In genomic region chr12:54251667-54252284, GRCh38 we compare ENCODE assay signal across 8 cellular contexts. TPM values are rescaled to one million over a fixed set of nuclear protein-coding genes. Genes with fewer than 3 reads are reported as not detected.
DNase-seq lines count a peak whose midpoint lies in the region; ATAC-seq, FAIRE-seq and TF ChIP-seq lines count a peak whose summit lies in the region.

No MANE protein-coding gene starts in this region.

- no peak for FAIRE-seq in pancreas (lab: Jason Lieb, UNC)

- DNase-seq in NCI-H1436 (lab: John Stamatoyannopoulos, UW) (peak; percentile 42), NCI-H1436 treated with DMSO at 0.1 percent for 48 hours (lab: John Stamatoyannopoulos, UW) (no peak), HT1080 (ENCODE audit: low read depth) (peak; percentile 42), SK-MEL-5 (ENCODE audit: low read depth, low spot score) (peak; percentile 70), esophagus muscularis mucosa (ENCODE audit: extremely low spot score) (no peak), pancreas (no peak), T-helper 9 cell (no peak), occipital lobe (lab: John Stamatoyannopoulos, UW) (no peak)

- H3K36me3 ChIP-seq in esophagus muscularis mucosa (peaks cover 7 to 67% (median 39%) of the 10 kb centered on the region in 4 donors), pancreas (peaks cover 0 to 7% (median 0%) of the 10 kb centered on the region in 3 donors)

- H3K9me3 ChIP-seq in esophagus muscularis mucosa, result no peaks in the 10 kb centered on the region
- H3K9me3 ChIP-seq in pancreas, result no peaks in the 10 kb centered on the region

- TF ChIP-seq CTCF in esophagus muscularis mucosa (IDR thresholded peaks at IDR 0.05), result peak; percentile 65 to 71 (median 66)
- TF ChIP-seq CTCF in pancreas (IDR thresholded peaks at IDR 0.05), result peak in 3 of 4 donors; percentile 26 to 42 (median 37)

- ATAC-seq in pancreas, result peak in 3 of 4 donors; percentile 71 to 85 (median 84)

- intact Hi-C loops in esophagus muscularis mucosa (cut with DNase I) (loop anchor here (5.0 kb wide), 2 partner anchors 71 to 111 kb away; partner anchors contain the start of gene GPR84), pancreas (cut with DNase I) (loop anchor here in 1 of 3 donors (10.0 kb wide), 1 partner anchor 113 kb away; the partner anchor contains the start of gene GPR84)

- H3K27ac ChIP-seq in esophagus muscularis mucosa (replicated peaks in 1 of 4) (no peak overlapping the region), pancreas (no peak overlapping the region)

- 98% methylated on average over 1 of the region's 1 CpG for WGBS in esophagus muscularis mucosa
- WGBS in pancreas, 2 donors, result 100% methylated on average over 1 of the region's 1 CpG

- H3K4me1 ChIP-seq in esophagus muscularis mucosa (peaks cover 12 to 28% (median 22%) of the 10 kb centered on the region in 4 donors), pancreas (no peaks in the 10 kb centered on the region)

- H3K4me3 ChIP-seq in esophagus muscularis mucosa (no peak overlapping the region), pancreas (no peak overlapping the region)

- in situ Hi-C loops in SK-MEL-5 (cut with HindIII; ENCODE audit: low pct_unique_long_range_greater_than_20kb, low sequenced_read_pairs), result no loop called here

- H3K27me3 ChIP-seq in esophagus muscularis mucosa (no peaks in the 10 kb centered on the region), pancreas (no peaks in the 10 kb centered on the region)

- TF ChIP-seq EP300 in esophagus muscularis mucosa (IDR thresholded peaks at IDR 0.05), result no peak

- TF ChIP-seq POLR2A in esophagus muscularis mucosa (IDR thresholded peaks at IDR 0.05; ENCODE audit: low read depth), result no peak

RNA-seq across cellular contexts. Expression of gene CBX5, which starts 28.1 kb away (rescaled TPM):
- 55.9 and 67.6 TPM in 2 replicates for total RNA-seq in HT1080 (2014; rRNA removed; shearing (Covaris generic))
- polyA plus RNA-seq in HT1080 (2015; cell fraction: cytosol; rRNA removed), result 30.8 and 34.9 TPM in 2 replicates
- 43.5 and 49.9 TPM in 2 replicates for polyA plus RNA-seq in HT1080 (2015; cell fraction: nucleus; rRNA removed)
- total RNA-seq in SK-MEL-5 (2014; rRNA removed; shearing (Covaris generic)), result 47.2 and 49.1 TPM in 2 replicates
- polyA plus RNA-seq in SK-MEL-5 (2015; cell fraction: cytosol; rRNA removed), result 24.3 and 26.5 TPM in 2 replicates
- polyA plus RNA-seq in SK-MEL-5 (2015; cell fraction: nucleus; rRNA removed), result 15.9 and 21.6 TPM in 2 replicates
- total RNA-seq in esophagus muscularis mucosa (10 to 100 TPM; 29.0 to 45.3 (median 37.3) TPM), pancreas (10 to 100 TPM; 22.7 to 41.4 (median 31.8) TPM), occipital lobe (104 TPM)
- polyA plus RNA-seq in pancreas, result 10 to 100 TPM in 1 of 2 donors, 1 to 10 TPM in 1; 5.9 to 10.0 TPM

RNA-seq across cellular contexts. Expression of gene HNRNPA1, which starts 28.8 kb away (rescaled TPM):
- 500 and 660 TPM in 2 replicates for total RNA-seq in HT1080 (2014; rRNA removed; shearing (Covaris generic))
- 1,998 and 2,963 TPM in 2 replicates for polyA plus RNA-seq in HT1080 (2015; cell fraction: cytosol; rRNA removed)
- polyA plus RNA-seq in HT1080 (2015; cell fraction: nucleus; rRNA removed), result 1,635 and 2,052 TPM in 2 replicates
- total RNA-seq in SK-MEL-5 (2014; rRNA removed; shearing (Covaris generic)), result 223 and 288 TPM in 2 replicates
- polyA plus RNA-seq in SK-MEL-5 (2015; cell fraction: cytosol; rRNA removed), result 684 and 714 TPM in 2 replicates
- 1,795 and 1,835 TPM in 2 replicates for polyA plus RNA-seq in SK-MEL-5 (2015; cell fraction: nucleus; rRNA removed)
- total RNA-seq in esophagus muscularis mucosa (100 to 1,000 TPM; 216 to 368 (median 270) TPM), pancreas (100 to 1,000 TPM; 266 to 784 (median 527) TPM), occipital lobe (524 TPM)
- polyA plus RNA-seq in pancreas, result 100 to 1,000 TPM; 477 to 641 TPM

RNA-seq across cellular contexts. Expression of gene NFE2, which starts 49.0 kb away (rescaled TPM):
- total RNA-seq in HT1080 (2014; rRNA removed; shearing (Covaris generic)), result 0.06 TPM in 1 of 2 replicates, not detected in the other
- 0.12 TPM in 1 of 2 replicates, not detected in the other for polyA plus RNA-seq in HT1080 (2015; cell fraction: cytosol; rRNA removed)
- 0.15 TPM in 1 of 2 replicates, not detected in the other for polyA plus RNA-seq in HT1080 (2015; cell fraction: nucleus; rRNA removed)
- total RNA-seq in SK-MEL-5 (2014; rRNA removed; shearing (Covaris generic)), result 0.32 TPM in 1 of 2 replicates, not detected in the other
- polyA plus RNA-seq in SK-MEL-5 (2015; cell fraction: cytosol; rRNA removed), result 0.23 and 0.44 TPM in 2 replicates
- polyA plus RNA-seq in SK-MEL-5 (2015; cell fraction: nucleus; rRNA removed), result 0.33 TPM in 2 replicates
- total RNA-seq in esophagus muscularis mucosa (1 to 10 TPM in 1 of 4 donors, under 1 TPM in 2, not detected in 1; 0.32 to 3.8 (median 0.42) TPM), pancreas (under 1 TPM in 5 of 6 donors, not detected in 1; 0.16 to 0.58 (median 0.47) TPM), occipital lobe (0.62 TPM)
- polyA plus RNA-seq in pancreas, result under 1 TPM; 0.28 to 0.34 TPM

Comparison
In these comparisons a context has a peak if more than half of its experiments do, and no peak if none do; other contexts are left out.
1. DNase-seq: peak in NCI-H1436 (single experiment), HT1080 (single experiment) and SK-MEL-5 (single experiment); none in NCI-H1436 treated with DMSO at 0.1 percent for 48 hours (single experiment), esophagus muscularis mucosa (single experiment), pancreas (0 of 6), T-helper 9 cell (single experiment) and occipital lobe (single experiment).